ENCODE assay signal across 6 cellular contexts in genomic region chr19:6739884-6740588, GRCh38. TPM values are rescaled to one million over a fixed set of nuclear protein-coding genes. Genes with fewer than 3 reads are reported as not detected.
DNase-seq lines count a peak whose midpoint lies in the region; ATAC-seq and TF ChIP-seq lines count a peak whose summit lies in the region.

No MANE protein-coding gene starts in this region.

- ATAC-seq in GM23338 (peak; percentile 5), activated B cell treated with CpG ODN at 0.5 μM for 24 hours (ENCODE audit: low read depth) (no peak), GM21360 (IDR thresholded peaks at IDR 0.05; ENCODE audit: unreplicated experiment) (no peak)

- H3K27me3 ChIP-seq in GM23338 (ENCODE audit: insufficient read depth), result no peaks in the 10 kb centered on the region

- POLR2A ChIA-PET in activated B cell treated with CpG ODN at 0.5 μM for 24 hours (lab: Charles Lee), result interaction anchor here (0.5 to 6.9 kb wide), 7 partner anchors 14 to 221 kb away, joined by 3 to 81 read pairs (median 4); partner anchors contain the start of gene VAV1

- H3K27ac ChIP-seq in GM23338 (ENCODE audit: low read depth), result peak overlapping the region; percentile 89

- H3K27me3 Mint-ChIP-seq in GM23338 (ENCODE audit: insufficient read depth, low read depth, poor library complexity), result peaks cover 21% of the 10 kb centered on the region
- no peaks in the 10 kb centered on the region for H3K27me3 Mint-ChIP-seq in activated B cell treated with CpG ODN at 0.5 μM for 24 hours

- H2AFZ ChIP-seq in GM23338, result no peak overlapping the region

- H3K36me3 Mint-ChIP-seq in GM23338 (ENCODE audit: low read depth) (peaks cover 26% of the 10 kb centered on the region), activated B cell treated with CpG ODN at 0.5 μM for 24 hours (ENCODE audit: low read depth) (peaks cover 39% of the 10 kb centered on the region)

- H3K4me1 Mint-ChIP-seq in GM23338, result peaks cover 52% of the 10 kb centered on the region
- H3K4me1 Mint-ChIP-seq in activated B cell treated with CpG ODN at 0.5 μM for 24 hours, result peaks cover 44% of the 10 kb centered on the region

- H3K4me3 ChIP-seq in GM23338, result peak overlapping the region; percentile 94

- peaks cover 22% of the 10 kb centered on the region for H3K36me3 ChIP-seq in GM23338 (ENCODE audit: insufficient read depth)

- no peaks in the 10 kb centered on the region for H3K9me2 ChIP-seq in GM23338 (ENCODE audit: insufficient read depth)

- H3K79me2 ChIP-seq in GM23338 (replicated peaks; ENCODE audit: insufficient read depth), result peaks cover 31% of the 10 kb centered on the region

- H3K4me3 Mint-ChIP-seq in GM23338 (peak overlapping the region; percentile 88), activated B cell treated with CpG ODN at 0.5 μM for 24 hours (peak overlapping the region; percentile 90)

- DNase-seq in GM23338 (ENCODE audit: low spot score), result peak; percentile 68
- DNase-seq in activated B cell treated with CpG ODN at 0.5 μM for 24 hours, result peak; percentile 44
- peak; percentile 74 for DNase-seq in islet precursor cell
- DNase-seq in GM19238 (ENCODE audit: insufficient read length, low spot score), result no peak
- no peak for DNase-seq in OCI-M2 (lab: John Stamatoyannopoulos, UW; ENCODE audit: unreplicated experiment)

- intact Hi-C loops in activated B cell treated with CpG ODN at 0.5 μM for 24 hours (cut with micrococcal nuclease), result loop anchor here (1.0 to 5.0 kb wide), 6 partner anchors 13 to 948 kb away; partner anchors contain the start of genes ARHGEF18 and DUS3L

- no peak for TF ChIP-seq CTCF in GM23338 (conservative IDR thresholded peaks at IDR 0.05; ENCODE audit: low read depth in 2 of 2)
- no peak for TF ChIP-seq CTCF in activated B cell treated with CpG ODN at 0.5 μM for 24 hours (IDR thresholded peaks at IDR 0.05)

- CTCF ChIA-PET in activated B cell treated with CpG ODN at 0.5 μM for 24 hours (lab: Charles Lee), result no interaction called here

- H4K20me1 ChIP-seq in GM23338 (replicated peaks; ENCODE audit: insufficient read depth), result peaks cover 15% of the 10 kb centered on the region; the same call in 1 of the 2 replicates

- H3K4me1 ChIP-seq in GM23338 (ENCODE audit: insufficient read depth), result peaks cover 34% of the 10 kb centered on the region

- peak overlapping the region; percentile 96 for H3K4me2 ChIP-seq in GM23338

- 0 out of 2 replicates have a peak, but pooled peaks cover 11% of the 10 kb centered on the region for H3F3A ChIP-seq in GM23338 (replicated peaks; ENCODE audit: low read depth)

- peak overlapping the region; percentile 75; the same call in 1 of the 2 replicates for H3K27ac Mint-ChIP-seq in GM23338
- H3K27ac Mint-ChIP-seq in activated B cell treated with CpG ODN at 0.5 μM for 24 hours, result peak overlapping the region; percentile 81

- H3K9me3 Mint-ChIP-seq in GM23338 (no peaks in the 10 kb centered on the region), activated B cell treated with CpG ODN at 0.5 μM for 24 hours (no peaks in the 10 kb centered on the region)

TF ChIP-seq in GM23338, 12 proteins besides CTCF, POLR2A, EP300 and RAD21:
- TF ChIP-seq EZH2phosphoT487 (IDR thresholded peaks at IDR 0.05; ENCODE audit: unreplicated experiment), result no peak
- no peak for TF ChIP-seq ETS1 (IDR thresholded peaks at IDR 0.05)
- no peak for TF ChIP-seq POLR2AphosphoS5 (IDR thresholded peaks at IDR 0.05; ENCODE audit: low read depth)

RNA-seq across cellular contexts. Expression of gene TRIP10, which starts 0.6 kb away (rescaled TPM):
- total RNA-seq in GM23338 (2014; rRNA removed; shearing (Covaris generic)), result 46.2 and 56.8 TPM in 2 replicates
- 65.4 and 68.5 TPM in 2 replicates for polyA plus RNA-seq in GM23338 (2016; fragmentation: Nextera tagmentation; extraction: Ambion mirVana)
- 94.7 and 101 TPM in 2 replicates for total RNA-seq in activated B cell treated with CpG ODN at 0.5 μM for 24 hours

RNA-seq across cellular contexts. Expression of gene GPR108, which starts 2.7 kb away (rescaled TPM):
- 42.6 and 57.9 TPM in 2 replicates for total RNA-seq in GM23338 (2014; rRNA removed; shearing (Covaris generic))
- polyA plus RNA-seq in GM23338 (2016; fragmentation: Nextera tagmentation; extraction: Ambion mirVana), result 44.8 and 45.9 TPM in 2 replicates
- total RNA-seq in activated B cell treated with CpG ODN at 0.5 μM for 24 hours, result 53.5 and 55.6 TPM in 2 replicates

RNA-seq across cellular contexts. Expression of gene C3, which starts 19.6 kb away (rescaled TPM):
- 4.8 and 17.7 TPM in 2 replicates for total RNA-seq in GM23338 (2014; rRNA removed; shearing (Covaris generic))
- polyA plus RNA-seq in GM23338 (2016; fragmentation: Nextera tagmentation; extraction: Ambion mirVana), result 5.1 and 7.5 TPM in 2 replicates
- total RNA-seq in activated B cell treated with CpG ODN at 0.5 μM for 24 hours, result 0.44 and 0.53 TPM in 2 replicates

RNA-seq across cellular contexts. Expression of gene SH2D3A, which starts 27.2 kb away (rescaled TPM):
- 25.6 and 38.4 TPM in 2 replicates for total RNA-seq in GM23338 (2014; rRNA removed; shearing (Covaris generic))
- 20.7 and 24.6 TPM in 2 replicates for polyA plus RNA-seq in GM23338 (2016; fragmentation: Nextera tagmentation; extraction: Ambion mirVana)
- total RNA-seq in activated B cell treated with CpG ODN at 0.5 μM for 24 hours, result 18.7 and 22.6 TPM in 2 replicates

RNA-seq across cellular contexts. Expression of gene VAV1, which starts 32.5 kb away (rescaled TPM):
- total RNA-seq in GM23338 (2014; rRNA removed; shearing (Covaris generic)), result 1.7 and 1.8 TPM in 2 replicates
- polyA plus RNA-seq in GM23338 (2016; fragmentation: Nextera tagmentation; extraction: Ambion mirVana), result 0.82 and 1.0 TPM in 2 replicates
- 105 and 121 TPM in 2 replicates for total RNA-seq in activated B cell treated with CpG ODN at 0.5 μM for 24 hours

Comparison
In these comparisons a context has a peak if more than half of its experiments do, and no peak if none do; other contexts are left out.
1. DNase-seq: peak in GM23338 (single experiment), activated B cell treated with CpG ODN at 0.5 μM for 24 hours (single experiment) and islet precursor cell (single experiment); none in GM19238 (single experiment) and OCI-M2 (single experiment).